In the genomic region with DNA sequence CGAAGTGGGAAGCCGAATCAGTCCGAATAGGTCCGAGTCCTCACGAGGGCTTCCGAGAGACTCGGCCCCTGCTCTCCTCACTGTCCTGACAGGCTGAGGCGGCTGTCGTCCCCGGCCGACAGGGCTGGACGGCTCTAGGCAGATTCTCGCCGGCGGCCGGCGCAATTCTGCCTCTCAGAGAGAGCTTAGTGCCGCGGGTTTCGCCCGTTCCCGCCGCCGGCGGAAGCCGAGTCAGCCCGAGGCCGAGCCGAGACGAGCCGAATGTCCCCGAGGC, we compare ENCODE assay signal across 8 cellular contexts. TPM values are rescaled to one million over a fixed set of nuclear protein-coding genes. Genes with fewer than 3 reads are reported as not detected.
A peak's percentile ranks its signal among the peaks of the same experiment; 100 is the strongest.
DNase-seq lines count a peak whose midpoint lies in the region; ATAC-seq, FAIRE-seq and TF ChIP-seq lines count a peak whose summit lies in the region.

No MANE protein-coding gene starts in this region.

- H3K27ac Mint-ChIP-seq in activated naive CD4-positive, alpha-beta T cell treated with anti-CD3 and anti-CD28 coated beads for 36 hours = peak overlapping the region; percentile 93
- peak overlapping the region; percentile 95 for H3K27ac Mint-ChIP-seq in type B pancreatic cell

- in situ Hi-C loops in K562 (cut with MboI) = no loop called here

- H3K27me3 Mint-ChIP-seq in activated naive CD4-positive, alpha-beta T cell treated with anti-CD3 and anti-CD28 coated beads for 36 hours (ENCODE audit: low read depth) = no peaks in the 10 kb centered on the region
- H3K27me3 Mint-ChIP-seq in type B pancreatic cell = no peaks in the 10 kb centered on the region

- H3K9me3 ChIP-seq in K562 (replicated peaks; ENCODE audit: control insufficient read depth, insufficient read depth, low read depth, low read length) (no peaks in the 10 kb centered on the region), lung (ENCODE audit: control insufficient read depth in 2 of 2, insufficient read depth in 1 of 2, low read length in 1 of 2) (no peaks in the 10 kb centered on the region)

- no peak for TF ChIP-seq POLR2A in K562 (conservative IDR thresholded peaks at IDR 0.05)

- H3K4me1 Mint-ChIP-seq in activated naive CD4-positive, alpha-beta T cell treated with anti-CD3 and anti-CD28 coated beads for 36 hours (ENCODE audit: low read depth) = peaks cover 56% of the 10 kb centered on the region
- H3K4me1 Mint-ChIP-seq in type B pancreatic cell (ENCODE audit: unreplicated experiment) = peaks cover 38% of the 10 kb centered on the region

- H3K4me1 ChIP-seq in K562 (replicated peaks in 1 of 2; ENCODE audit: control insufficient read depth in 2 of 2, insufficient read depth in 2 of 2, low read length in 2 of 2) = peaks cover 40 to 72% of the 10 kb centered on the region in 2 experiments
- H3K4me1 ChIP-seq in lung (ENCODE audit: control insufficient read depth in 2 of 2, insufficient read depth in 2 of 2, low read length in 2 of 2) = peaks cover 9 to 13% of the 10 kb centered on the region in 2 donors

- peaks cover 4% of the 10 kb centered on the region for H3K9me1 ChIP-seq in K562 (ENCODE audit: control insufficient read depth, insufficient read depth, low read length)

- H3K4me3 ChIP-seq in K562 = peak overlapping the region; percentile 98
- peak overlapping the region; percentile 75 for H3K4me3 ChIP-seq in lung

- no peak for TF ChIP-seq CTCF in K562 (IDR thresholded peaks at IDR 0.05 in 2 of 3, conservative IDR thresholded peaks at IDR 0.05 in 1 of 3; ENCODE audit: insufficient read depth in 2 of 3, low read depth in 1 of 3, low read length in 3 of 3)
- TF ChIP-seq CTCF in lung (IDR thresholded peaks at IDR 0.05; ENCODE audit: control extremely low read depth, extremely low read depth) = no peak
- TF ChIP-seq CTCF in type B pancreatic cell (conservative IDR thresholded peaks at IDR 0.05) = no peak

- peak overlapping the region; percentile 92 to 96 for H3K9ac ChIP-seq in K562 (ENCODE audit: insufficient read depth in 1 of 2, low read depth in 2 of 2, low read length in 2 of 2)

- no peak for FAIRE-seq in K562 (lab: Jason Lieb, UNC)

- WGBS in K562 (ENCODE audit: insufficient coverage, low coverage, missing lambda C conversion rate) = 0% methylated on average over 32 of the region's 32 CpGs
- WGBS in lung, 2 donors = 0% methylated on average over 32 of the region's 32 CpGs

- TF ChIP-seq EP300 in K562 (IDR thresholded peaks at IDR 0.05; ENCODE audit: low read length) = no peak

- peaks cover 11% of the 10 kb centered on the region for H3K36me3 Mint-ChIP-seq in activated naive CD4-positive, alpha-beta T cell treated with anti-CD3 and anti-CD28 coated beads for 36 hours (ENCODE audit: low read depth)
- H3K36me3 Mint-ChIP-seq in type B pancreatic cell = no peaks in the 10 kb centered on the region

- ATAC-seq in K562 (no peak), lung (ENCODE audit: insufficient read depth, low FRiP score) (no peak)

- peaks cover 6% of the 10 kb centered on the region for H4K20me1 ChIP-seq in K562 (replicated peaks; ENCODE audit: control insufficient read depth, insufficient read depth, low read length)

- peak overlapping the region; percentile 91 for H3K4me2 ChIP-seq in K562 (ENCODE audit: insufficient read depth, low read length)

- CTCF ChIA-PET in activated naive CD4-positive, alpha-beta T cell treated with anti-CD3 and anti-CD28 coated beads for 36 hours (lab: Charles Lee) = interaction anchor here (1.0 to 3.0 kb wide), 3 partner anchors 10 to 31 kb away, joined by 4 to 9 read pairs (median 4); no protein-coding TSS in a partner anchor
- CTCF ChIA-PET in K562 (lab: Yijun Ruan, JAX; ENCODE audit: low intra/inter-chr PET ratio) = interaction anchor here (1.9 to 2.3 kb wide), 2 partner anchors 28 to 32 kb away, joined by 8 to 10 read pairs; no protein-coding TSS in a partner anchor

- H3K9me3 Mint-ChIP-seq in activated naive CD4-positive, alpha-beta T cell treated with anti-CD3 and anti-CD28 coated beads for 36 hours = no peaks in the 10 kb centered on the region
- no peaks in the 10 kb centered on the region for H3K9me3 Mint-ChIP-seq in type B pancreatic cell

- no peak for DNase-seq in activated naive CD4-positive, alpha-beta T cell treated with anti-CD3 and anti-CD28 coated beads for 36 hours
- no peak for DNase-seq in activated naive CD4-positive, alpha-beta T cell treated with anti-CD3 and anti-CD28 coated beads, Interleukin-2, amount 50 U/mL, for 16 hours
- DNase-seq in K562 (ENCODE audit: extremely low read depth in 1 of 4, low spot score in 3 of 4) (no peak), lung (ENCODE audit: low spot score) (no peak), type B pancreatic cell (ENCODE audit: extremely low spot score, unreplicated experiment) (no peak), putamen (ENCODE audit: low spot score) (no peak), SK-N-DZ (ENCODE audit: low spot score) (no peak), NCI-H524 (lab: John Stamatoyannopoulos, UW) (no peak)

- H3K79me2 ChIP-seq in K562 (ENCODE audit: control insufficient read depth, insufficient read depth, low read length) = peaks cover 68% of the 10 kb centered on the region

- peak overlapping the region; percentile 94 for H2AFZ ChIP-seq in K562 (ENCODE audit: low read depth, low read length)

- no TSS peak for BruUV-seq in K562 (replicated peaks; lab: Mats Ljungman, UMichigan)

- H3K27ac ChIP-seq in K562 (ENCODE audit: extremely low read depth, low read depth, low read length) (peak overlapping the region; percentile 96), lung (ENCODE audit: low read depth in 1 of 2, low read length in 1 of 2) (peak overlapping the region; percentile 98 to 100)

- H3K36me3 ChIP-seq in K562 (ENCODE audit: control insufficient read depth, insufficient read depth, low read length) (peaks cover 12% of the 10 kb centered on the region; the same call in 2 of the 3 replicates), lung (ENCODE audit: control insufficient read depth in 2 of 2, insufficient read depth in 2 of 2, low read length in 2 of 2) (peaks cover 0 to 7% of the 10 kb centered on the region in 2 donors)

- H3K4me3 Mint-ChIP-seq in activated naive CD4-positive, alpha-beta T cell treated with anti-CD3 and anti-CD28 coated beads for 36 hours = peak overlapping the region; percentile 83
- H3K4me3 Mint-ChIP-seq in type B pancreatic cell = peak overlapping the region; percentile 90

- no peak for TF ChIP-seq RAD21 in K562 (CRISPR knock-in tag; conservative IDR thresholded peaks at IDR 0.05 in 1 of 2, IDR thresholded peaks at IDR 0.05 in 1 of 2)

- intact Hi-C loops in activated naive CD4-positive, alpha-beta T cell treated with anti-CD3 and anti-CD28 coated beads for 36 hours (cut with micrococcal nuclease) = loop anchor here (1.0 to 10.0 kb wide), 9 partner anchors 28 to 690 kb away; a partner anchor contains a TSS
- intact Hi-C loops in K562 (cut with micrococcal nuclease) = loop anchor here (10.0 kb wide), 1 partner anchor 140 kb away; no protein-coding TSS in a partner anchor

- H3K27me3 ChIP-seq in K562 (ENCODE audit: control insufficient read depth in 2 of 2, insufficient read depth in 2 of 2, low read length in 2 of 2) = no peaks in the 10 kb centered on the region
- no peaks in the 10 kb centered on the region for H3K27me3 ChIP-seq in lung (ENCODE audit: control insufficient read depth, insufficient read depth)

- POLR2A ChIA-PET in K562 (lab: Yijun Ruan, JAX) = interaction anchor here (0.8 to 4.0 kb wide), 12 partner anchors 8 to 132 kb away, joined by 3 to 25 read pairs (median 4); no protein-coding TSS in a partner anchor

RNA-seq across cellular contexts. Expression of a gene that starts 0.2 kb away (rescaled TPM):
- 10 to 100 TPM; 57.5 to 67.9 TPM for total RNA-seq in activated naive CD4-positive, alpha-beta T cell treated with anti-CD3 and anti-CD28 coated beads for 36 hours
- total RNA-seq in K562 (2011; cell fraction: chromatin; rRNA removed; ENCODE audit: low replicate concordance) = 68.2 and 200 TPM in 2 replicates
- 95.7 and 111 TPM in 2 replicates for total RNA-seq in K562 (2011; cell fraction: nucleolus; rRNA removed)
- 50.3 and 71.3 TPM in 2 replicates for total RNA-seq in K562 (2011; cell fraction: nucleoplasm; rRNA removed)
- total RNA-seq in K562 (2014; rRNA removed) = 46.9 and 58.7 TPM in 2 replicates
- 13.3 and 20.4 TPM in 2 replicates for total RNA-seq in K562 (2014; rRNA removed; fragmentation: Illumina TruSeq; extraction: Trizol)
- total RNA-seq in K562 (2015; rRNA removed; fragmentation: Illumina TruSeq; extraction: Trizol) = 26.8 and 27.3 TPM in 2 replicates
- 64.2 and 69.1 TPM in 2 replicates for total RNA-seq in K562 (2021)
- 27.5 and 39.1 TPM in 2 replicates for polyA plus RNA-seq in K562 (2011; rRNA removed)
- polyA plus RNA-seq in K562 (2011; cell fraction: cytosol; rRNA removed) = 45.8 and 77.2 TPM in 2 replicates
- polyA plus RNA-seq in K562 (2011; cell fraction: nucleus; rRNA removed) = 28.4 and 56.6 TPM in 2 replicates
- polyA plus RNA-seq in K562 (2012) = 33.6 and 47.2 TPM in 2 replicates
- polyA plus RNA-seq in K562 (2014; fragmentation: Illumina TruSeq; extraction: Trizol) = 26.3 and 33.7 TPM in 2 replicates
- polyA plus RNA-seq in K562 (2014; fragmentation: Nextera tagmentation; extraction: Ambion mirVana) = 1 to 10 TPM; 2.0 to 3.6 TPM
- polyA plus RNA-seq in K562 (2014; rRNA removed) = 52.7 and 62.6 TPM in 2 replicates
- polyA minus RNA-seq in K562 (2011; rRNA and poly(A)+ RNA removed) = 16.7 and 25.1 TPM in 2 replicates
- polyA minus RNA-seq in K562 (2011; cell fraction: cytosol; rRNA and poly(A)+ RNA removed) = 39.4 and 45.8 TPM in 2 replicates
- 22.2 and 28.8 TPM in 2 replicates for polyA minus RNA-seq in K562 (2011; cell fraction: nucleus; rRNA and poly(A)+ RNA removed)
- 10 to 100 TPM; 18.5 to 33.1 TPM for total RNA-seq in lung
- polyA plus RNA-seq in lung = 10 to 100 TPM; 20.0 to 24.7 TPM
- 41.0 and 48.1 TPM in 2 replicates for total RNA-seq in type B pancreatic cell (ENCODE audit: low replicate concordance)
- polyA plus RNA-seq in SK-N-DZ (2014; cell fraction: cytosol; rRNA removed) = 64.2 and 98.1 TPM in 2 replicates
- polyA plus RNA-seq in SK-N-DZ (2014; cell fraction: nucleus; rRNA removed) = 49.5 and 51.8 TPM in 2 replicates

RNA-seq across cellular contexts. Expression of a gene that starts 0.3 kb away (rescaled TPM):
- total RNA-seq in activated naive CD4-positive, alpha-beta T cell treated with anti-CD3 and anti-CD28 coated beads for 36 hours = 1 to 10 TPM; 5.6 to 6.0 TPM
- total RNA-seq in K562 (2011; cell fraction: chromatin; rRNA removed; ENCODE audit: low replicate concordance) = 42.2 and 91.7 TPM in 2 replicates
- total RNA-seq in K562 (2011; cell fraction: nucleolus; rRNA removed) = 45.0 and 58.9 TPM in 2 replicates
- 50.4 and 62.3 TPM in 2 replicates for total RNA-seq in K562 (2011; cell fraction: nucleoplasm; rRNA removed)
- total RNA-seq in K562 (2014; rRNA removed) (16.9 and 18.4 TPM in 2 replicates), K562 (2014; rRNA removed; fragmentation: Illumina TruSeq; extraction: Trizol) (9.4 and 11.0 TPM in 2 replicates), K562 (2015; rRNA removed; fragmentation: Illumina TruSeq; extraction: Trizol) (7.8 and 8.8 TPM in 2 replicates), K562 (2021) (14.2 and 14.6 TPM in 2 replicates), lung (10 to 100 TPM; 10.3 to 23.2 TPM), type B pancreatic cell (ENCODE audit: low replicate concordance) (23.2 and 37.4 TPM in 2 replicates)
- polyA plus RNA-seq in K562 (2011; rRNA removed) (26.3 and 30.1 TPM in 2 replicates), K562 (2014; fragmentation: Illumina TruSeq; extraction: Trizol) (12.4 and 14.1 TPM in 2 replicates), K562 (2014; fragmentation: Nextera tagmentation; extraction: Ambion mirVana) (1 to 10 TPM; 5.1 to 6.3 TPM), K562 (2014; rRNA removed) (25.1 and 38.3 TPM in 2 replicates), lung (10 to 100 TPM; 13.8 to 28.1 TPM)
- polyA plus RNA-seq in K562 (2011; cell fraction: cytosol; rRNA removed) = 30.7 and 33.7 TPM in 2 replicates
- polyA plus RNA-seq in K562 (2011; cell fraction: nucleus; rRNA removed) = 51.3 and 73.6 TPM in 2 replicates
- polyA plus RNA-seq in K562 (2012) = 22.7 and 27.4 TPM in 2 replicates
- polyA minus RNA-seq in K562 (2011; rRNA and poly(A)+ RNA removed) = 5.0 and 6.4 TPM in 2 replicates
- polyA minus RNA-seq in K562 (2011; cell fraction: cytosol; rRNA and poly(A)+ RNA removed) = 4.3 and 4.9 TPM in 2 replicates
- polyA minus RNA-seq in K562 (2011; cell fraction: nucleus; rRNA and poly(A)+ RNA removed) = 9.6 and 11.2 TPM in 2 replicates
- 50.3 and 67.8 TPM in 2 replicates for polyA plus RNA-seq in SK-N-DZ (2014; cell fraction: cytosol; rRNA removed)
- 58.6 and 64.8 TPM in 2 replicates for polyA plus RNA-seq in SK-N-DZ (2014; cell fraction: nucleus; rRNA removed)

RNA-seq across cellular contexts. Expression of a gene that starts 10.8 kb away (rescaled TPM):
- 1 to 10 TPM; 7.1 to 8.1 TPM for total RNA-seq in activated naive CD4-positive, alpha-beta T cell treated with anti-CD3 and anti-CD28 coated beads for 36 hours
- total RNA-seq in K562 (2011; cell fraction: chromatin; rRNA removed; ENCODE audit: low replicate concordance) = 22.1 and 75.1 TPM in 2 replicates
- 35.8 and 51.2 TPM in 2 replicates for total RNA-seq in K562 (2011; cell fraction: nucleolus; rRNA removed)
- 21.0 and 26.5 TPM in 2 replicates for total RNA-seq in K562 (2011; cell fraction: nucleoplasm; rRNA removed)
- total RNA-seq in K562 (2014; rRNA removed) (13.1 and 17.0 TPM in 2 replicates), K562 (2014; rRNA removed; fragmentation: Illumina TruSeq; extraction: Trizol) (2.5 and 3.7 TPM in 2 replicates), K562 (2015; rRNA removed; fragmentation: Illumina TruSeq; extraction: Trizol) (3.1 and 3.8 TPM in 2 replicates), K562 (2021) (8.6 and 10.4 TPM in 2 replicates), lung (100 to 1,000 TPM in 1 of 2 donors, 10 to 100 TPM in 1; 92.4 to 166 TPM), type B pancreatic cell (ENCODE audit: low replicate concordance) (218 and 497 TPM in 2 replicates)
- polyA plus RNA-seq in K562 (2011; rRNA removed) (12.2 and 19.8 TPM in 2 replicates), K562 (2014; fragmentation: Illumina TruSeq; extraction: Trizol) (3.3 and 5.9 TPM in 2 replicates), K562 (2014; fragmentation: Nextera tagmentation; extraction: Ambion mirVana) (1 to 10 TPM in 1 of 2 experiments, under 1 TPM in 1; 0.75 to 1.2 TPM), K562 (2014; rRNA removed) (10.4 and 16.3 TPM in 2 replicates), lung (100 to 1,000 TPM in 1 of 2 donors, 10 to 100 TPM in 1; 35.6 to 114 TPM)
- 11.7 and 16.0 TPM in 2 replicates for polyA plus RNA-seq in K562 (2011; cell fraction: cytosol; rRNA removed)
- 98.5 and 118 TPM in 2 replicates for polyA plus RNA-seq in K562 (2011; cell fraction: nucleus; rRNA removed)
- 9.6 and 10.7 TPM in 2 replicates for polyA plus RNA-seq in K562 (2012)
- 3.1 and 5.6 TPM in 2 replicates for polyA minus RNA-seq in K562 (2011; rRNA and poly(A)+ RNA removed)
- 10.0 and 10.5 TPM in 2 replicates for polyA minus RNA-seq in K562 (2011; cell fraction: cytosol; rRNA and poly(A)+ RNA removed)
- 7.7 and 12.1 TPM in 2 replicates for polyA minus RNA-seq in K562 (2011; cell fraction: nucleus; rRNA and poly(A)+ RNA removed)
- 0.63 and 1.4 TPM in 2 replicates for polyA plus RNA-seq in SK-N-DZ (2014; cell fraction: cytosol; rRNA removed)
- 1.3 and 1.7 TPM in 2 replicates for polyA plus RNA-seq in SK-N-DZ (2014; cell fraction: nucleus; rRNA removed)

RNA-seq across cellular contexts. Expression of a gene that starts 52.0 kb away (rescaled TPM):
- total RNA-seq in activated naive CD4-positive, alpha-beta T cell treated with anti-CD3 and anti-CD28 coated beads for 36 hours = 100 to 1,000 TPM; 327 to 360 TPM
- total RNA-seq in K562 (2011; cell fraction: chromatin; rRNA removed; ENCODE audit: low replicate concordance) = 172 and 310 TPM in 2 replicates
- total RNA-seq in K562 (2011; cell fraction: nucleolus; rRNA removed) = 171 and 194 TPM in 2 replicates
- 200 and 202 TPM in 2 replicates for total RNA-seq in K562 (2011; cell fraction: nucleoplasm; rRNA removed)
- 507 and 536 TPM in 2 replicates for total RNA-seq in K562 (2014; rRNA removed)
- 228 and 260 TPM in 2 replicates for total RNA-seq in K562 (2014; rRNA removed; fragmentation: Illumina TruSeq; extraction: Trizol)
- total RNA-seq in K562 (2015; rRNA removed; fragmentation: Illumina TruSeq; extraction: Trizol) = 413 and 441 TPM in 2 replicates
- total RNA-seq in K562 (2021) = 541 and 595 TPM in 2 replicates
- 416 and 427 TPM in 2 replicates for polyA plus RNA-seq in K562 (2011; rRNA removed)
- 459 and 498 TPM in 2 replicates for polyA plus RNA-seq in K562 (2011; cell fraction: cytosol; rRNA removed)
- 247 and 274 TPM in 2 replicates for polyA plus RNA-seq in K562 (2011; cell fraction: nucleus; rRNA removed)
- 413 and 492 TPM in 2 replicates for polyA plus RNA-seq in K562 (2012)
- 400 and 436 TPM in 2 replicates for polyA plus RNA-seq in K562 (2014; fragmentation: Illumina TruSeq; extraction: Trizol)
- 100 to 1,000 TPM; 328 to 492 TPM for polyA plus RNA-seq in K562 (2014; fragmentation: Nextera tagmentation; extraction: Ambion mirVana)
- 520 and 521 TPM in 2 replicates for polyA plus RNA-seq in K562 (2014; rRNA removed)
- 150 and 162 TPM in 2 replicates for polyA minus RNA-seq in K562 (2011; rRNA and poly(A)+ RNA removed)
- 252 and 295 TPM in 2 replicates for polyA minus RNA-seq in K562 (2011; cell fraction: cytosol; rRNA and poly(A)+ RNA removed)
- 42.5 and 74.1 TPM in 2 replicates for polyA minus RNA-seq in K562 (2011; cell fraction: nucleus; rRNA and poly(A)+ RNA removed)
- 100 to 1,000 TPM; 128 to 292 TPM for total RNA-seq in lung
- 100 to 1,000 TPM; 186 to 311 TPM for polyA plus RNA-seq in lung
- total RNA-seq in type B pancreatic cell (ENCODE audit: low replicate concordance) = 189 and 288 TPM in 2 replicates
- 160 and 214 TPM in 2 replicates for polyA plus RNA-seq in SK-N-DZ (2014; cell fraction: cytosol; rRNA removed)
- polyA plus RNA-seq in SK-N-DZ (2014; cell fraction: nucleus; rRNA removed) = 125 and 144 TPM in 2 replicates

RNA-seq across cellular contexts. Expression of a gene that starts 58.2 kb away (rescaled TPM):
- total RNA-seq in activated naive CD4-positive, alpha-beta T cell treated with anti-CD3 and anti-CD28 coated beads for 36 hours = 1 to 10 TPM; 1.0 to 1.2 TPM
- total RNA-seq in K562 (2011; cell fraction: chromatin; rRNA removed; ENCODE audit: low replicate concordance) = 0.30 and 1.00 TPM in 2 replicates
- 0.67 and 0.79 TPM in 2 replicates for total RNA-seq in K562 (2011; cell fraction: nucleolus; rRNA removed)
- 0.59 and 1.1 TPM in 2 replicates for total RNA-seq in K562 (2011; cell fraction: nucleoplasm; rRNA removed)
- 0.24 TPM in 1 of 2 replicates, not detected in the other for total RNA-seq in K562 (2014; rRNA removed)
- not detected in 2 replicates for total RNA-seq in K562 (2014; rRNA removed; fragmentation: Illumina TruSeq; extraction: Trizol)
- 0.14 TPM in 1 of 2 replicates, not detected in the other for total RNA-seq in K562 (2015; rRNA removed; fragmentation: Illumina TruSeq; extraction: Trizol)
- total RNA-seq in K562 (2021) = 0.95 and 1.4 TPM in 2 replicates
- 0.11 TPM in 1 of 2 replicates, not detected in the other for polyA plus RNA-seq in K562 (2011; rRNA removed)
- polyA plus RNA-seq in K562 (2011; cell fraction: cytosol; rRNA removed) = 0.04 and 0.06 TPM in 2 replicates
- 0.60 and 0.70 TPM in 2 replicates for polyA plus RNA-seq in K562 (2011; cell fraction: nucleus; rRNA removed)
- 0.36 and 0.51 TPM in 2 replicates for polyA plus RNA-seq in K562 (2012)
- polyA plus RNA-seq in K562 (2014; fragmentation: Illumina TruSeq; extraction: Trizol) = 0.11 TPM in 1 of 2 replicates, not detected in the other
- polyA plus RNA-seq in K562 (2014; fragmentation: Nextera tagmentation; extraction: Ambion mirVana) = under 1 TPM in 1 of 2 experiments, not detected in 1; 0.04 TPM
- 0.27 and 0.49 TPM in 2 replicates for polyA plus RNA-seq in K562 (2014; rRNA removed)
- not detected in 2 replicates for polyA minus RNA-seq in K562 (2011; rRNA and poly(A)+ RNA removed)
- polyA minus RNA-seq in K562 (2011; cell fraction: cytosol; rRNA and poly(A)+ RNA removed) = not detected in 2 replicates
- polyA minus RNA-seq in K562 (2011; cell fraction: nucleus; rRNA and poly(A)+ RNA removed) = 0.13 and 0.22 TPM in 2 replicates
- total RNA-seq in lung = 1 to 10 TPM in 1 of 2 donors, not detected in 1; 1.1 TPM
- under 1 TPM; 0.05 to 0.35 TPM for polyA plus RNA-seq in lung
- 0.59 and 1.2 TPM in 2 replicates for total RNA-seq in type B pancreatic cell (ENCODE audit: low replicate concordance)
- 0.29 TPM in 1 of 2 replicates, not detected in the other for polyA plus RNA-seq in SK-N-DZ (2014; cell fraction: cytosol; rRNA removed)
- polyA plus RNA-seq in SK-N-DZ (2014; cell fraction: nucleus; rRNA removed) = 0.20 and 0.46 TPM in 2 replicates
